ENCODE assay signal across 2 cellular contexts in the genomic region with DNA sequence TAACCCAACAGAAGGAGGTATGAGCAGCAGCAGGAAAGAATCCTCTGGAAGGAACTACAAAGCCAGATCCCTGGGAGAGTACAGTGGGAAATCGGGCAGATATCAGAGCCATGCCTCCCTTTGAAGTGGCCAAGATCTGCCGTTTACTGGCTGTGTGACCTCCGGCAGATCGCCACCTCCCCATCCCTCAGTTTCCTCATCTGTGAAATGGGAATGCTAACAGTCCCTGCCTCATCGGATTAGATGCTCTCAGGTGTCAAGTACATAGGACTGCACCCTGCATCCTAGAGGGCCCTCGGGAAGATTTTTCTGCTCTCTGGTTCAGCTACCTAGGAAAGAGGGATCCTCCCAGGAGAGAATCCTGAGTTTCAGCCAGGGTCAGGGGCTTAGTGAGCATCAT.
TF ChIP-seq lines count a peak whose summit lies in the region.

No MANE protein-coding gene starts in this region.

TF ChIP-seq in A549, 52 proteins besides CTCF, POLR2A, EP300 and RAD21 (continued from another document):
- TF ChIP-seq POLR2AphosphoS2 (conservative IDR thresholded peaks at IDR 0.05; ENCODE audit: low read length) (no peak), CHD4 (IDR thresholded peaks at IDR 0.05; ENCODE audit: borderline replicate concordance) (no peak), CEBPB (IDR thresholded peaks at IDR 0.05) (no peak), HOXB13 (CRISPR knock-in tag; IDR thresholded peaks at IDR 0.05; ENCODE audit: low read depth) (no peak), NFE2L2 (conservative IDR thresholded peaks at IDR 0.05; ENCODE audit: low read length) (no peak), MAFK (IDR thresholded peaks at IDR 0.05; ENCODE audit: partially characterized antibody) (no peak)
- TF ChIP-seq, protein P1, sequence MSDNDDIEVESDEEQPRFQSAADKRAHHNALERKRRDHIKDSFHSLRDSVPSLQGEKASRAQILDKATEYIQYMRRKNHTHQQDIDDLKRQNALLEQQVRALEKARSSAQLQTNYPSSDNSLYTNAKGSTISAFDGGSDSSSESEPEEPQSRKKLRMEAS (IDR thresholded peaks at IDR 0.05): no peak

TF ChIP-seq in K562, 482 proteins besides CTCF, POLR2A, EP300 and RAD21 (continued from another document):
- TF ChIP-seq FOXK2 (conservative IDR thresholded peaks at IDR 0.05 in 1 of 2, IDR thresholded peaks at IDR 0.05 in 1 of 2; ENCODE audit: low read depth in 2 of 2) (no peak), STAT5B (CRISPR knock-in tag; IDR thresholded peaks at IDR 0.05) (no peak), ZBTB1 (CRISPR knock-in tag; IDR thresholded peaks at IDR 0.05; ENCODE audit: borderline replicate concordance, low read depth) (no peak), NCOR1 (IDR thresholded peaks at IDR 0.05) (no peak), ADNP (tag; IDR thresholded peaks at IDR 0.05) (peak; percentile 42; the same call in 1 of the 2 replicates), NR1H2 (CRISPR knock-in tag; IDR thresholded peaks at IDR 0.05) (no peak), KDM4B (IDR thresholded peaks at IDR 0.05; ENCODE audit: borderline replicate concordance in 2 of 2, low read depth in 1 of 2) (no peak), STAG1 (CRISPR knock-in tag; IDR thresholded peaks at IDR 0.05; ENCODE audit: borderline replicate concordance) (no peak), NFIX (CRISPR knock-in tag; IDR thresholded peaks at IDR 0.05; ENCODE audit: low read depth) (no peak), PCBP2 (IDR thresholded peaks at IDR 0.05; ENCODE audit: low read depth, low read length, poor library complexity, severe bottlenecking) (no peak), ARID1B (IDR thresholded peaks at IDR 0.05) (no peak), ZNF780A (CRISPR knock-in tag; IDR thresholded peaks at IDR 0.05) (no peak), HCFC1 (IDR thresholded peaks at IDR 0.05; ENCODE audit: low read depth, low read length) (no peak), NR4A1 (CRISPR knock-in tag; IDR thresholded peaks at IDR 0.05) (no peak), NR4A1 (tag; IDR thresholded peaks at IDR 0.05) (no peak), ZNF668 (CRISPR knock-in tag; IDR thresholded peaks at IDR 0.05) (no peak), KDM1A (IDR thresholded peaks at IDR 0.05) (peak; percentile 25 to 34; a peak in 2 of 4 replicates), POLR2H (tag; IDR thresholded peaks at IDR 0.05; ENCODE audit: low read depth) (no peak), RBM14 (IDR thresholded peaks at IDR 0.05; ENCODE audit: borderline replicate concordance, insufficient read depth, low read depth, low read length) (no peak), GABPB1 (CRISPR knock-in tag; IDR thresholded peaks at IDR 0.05) (no peak), FOXJ2 (tag; IDR thresholded peaks at IDR 0.05) (no peak), RBM25 (IDR thresholded peaks at IDR 0.05; ENCODE audit: low read depth, low read length, severe bottlenecking) (peak; percentile 82), KLF1 (tag; IDR thresholded peaks at IDR 0.05) (no peak), ZSCAN32 (CRISPR knock-in tag; IDR thresholded peaks at IDR 0.05) (no peak), ZC3H4 (CRISPR knock-in tag; IDR thresholded peaks at IDR 0.05; ENCODE audit: borderline replicate concordance) (no peak), BDP1 (IDR thresholded peaks at IDR 0.05; ENCODE audit: insufficient read depth, insufficient read length) (no peak), FUS (optimal IDR thresholded peaks at IDR 0.05; ENCODE audit: low read depth, low read length) (no peak), DACH1 (IDR thresholded peaks at IDR 0.05; ENCODE audit: partially characterized antibody) (no peak), LARP7 (IDR thresholded peaks at IDR 0.05) (no peak), ZNF778 (CRISPR knock-in tag; IDR thresholded peaks at IDR 0.05) (no peak), RCOR1 (IDR thresholded peaks at IDR 0.05; ENCODE audit: borderline replicate concordance in 1 of 2, low read depth in 2 of 2, low read length in 2 of 2) (peak in 1 of 2 experiments; percentile 31; a peak in 1 of 4 replicates), TSC22D4 (tag; IDR thresholded peaks at IDR 0.05) (no peak), CHD4 (IDR thresholded peaks at IDR 0.05; ENCODE audit: insufficient read depth, insufficient replicate concordance, low read depth, low read length, poor library complexity, severe bottlenecking) (peak; percentile 52), MEF2A (IDR thresholded peaks at IDR 0.05; ENCODE audit: control insufficient read depth, low read depth, low read length) (no peak), TGIF2 (CRISPR knock-in tag; IDR thresholded peaks at IDR 0.05) (no peak), NR2C2 (CRISPR knock-in tag; IDR thresholded peaks at IDR 0.05) (no peak), NR2C2 (tag; IDR thresholded peaks at IDR 0.05) (no peak), PTBP1 (IDR thresholded peaks at IDR 0.05; ENCODE audit: low read depth, low read length) (no peak), BCOR (IDR thresholded peaks at IDR 0.05) (peak; percentile 67), ZNF282 (CRISPR knock-in tag; IDR thresholded peaks at IDR 0.05) (no peak), FOXJ3 (CRISPR knock-in tag; IDR thresholded peaks at IDR 0.05) (no peak), JUNB (CRISPR knock-in tag; conservative IDR thresholded peaks at IDR 0.05) (no peak), MTF1 (CRISPR knock-in tag; IDR thresholded peaks at IDR 0.05; ENCODE audit: borderline replicate concordance) (no peak)
- TF ChIP-seq, protein P2, sequence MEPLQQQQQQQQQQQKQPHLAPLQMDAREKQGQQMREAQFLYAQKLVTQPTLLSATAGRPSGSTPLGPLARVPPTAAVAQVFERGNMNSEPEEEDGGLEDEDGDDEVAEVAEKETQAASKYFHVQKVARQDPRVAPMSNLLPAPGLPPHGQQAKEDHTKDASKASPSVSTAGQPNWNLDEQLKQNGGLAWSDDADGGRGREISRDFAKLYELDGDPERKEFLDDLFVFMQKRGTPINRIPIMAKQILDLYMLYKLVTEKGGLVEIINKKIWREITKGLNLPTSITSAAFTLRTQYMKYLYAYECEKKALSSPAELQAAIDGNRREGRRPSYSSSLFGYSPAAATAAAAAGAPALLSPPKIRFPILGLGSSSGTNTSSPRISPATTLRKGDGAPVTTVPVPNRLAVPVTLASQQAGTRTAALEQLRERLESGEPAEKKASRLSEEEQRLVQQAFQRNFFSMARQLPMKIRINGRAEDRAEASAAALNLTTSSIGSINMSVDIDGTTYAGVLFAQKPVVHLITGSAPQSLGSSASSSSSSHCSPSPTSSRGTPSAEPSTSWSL (CRISPR knock-in tag; IDR thresholded peaks at IDR 0.05; ENCODE audit: borderline replicate concordance): no peak
- TF ChIP-seq, protein P3, sequence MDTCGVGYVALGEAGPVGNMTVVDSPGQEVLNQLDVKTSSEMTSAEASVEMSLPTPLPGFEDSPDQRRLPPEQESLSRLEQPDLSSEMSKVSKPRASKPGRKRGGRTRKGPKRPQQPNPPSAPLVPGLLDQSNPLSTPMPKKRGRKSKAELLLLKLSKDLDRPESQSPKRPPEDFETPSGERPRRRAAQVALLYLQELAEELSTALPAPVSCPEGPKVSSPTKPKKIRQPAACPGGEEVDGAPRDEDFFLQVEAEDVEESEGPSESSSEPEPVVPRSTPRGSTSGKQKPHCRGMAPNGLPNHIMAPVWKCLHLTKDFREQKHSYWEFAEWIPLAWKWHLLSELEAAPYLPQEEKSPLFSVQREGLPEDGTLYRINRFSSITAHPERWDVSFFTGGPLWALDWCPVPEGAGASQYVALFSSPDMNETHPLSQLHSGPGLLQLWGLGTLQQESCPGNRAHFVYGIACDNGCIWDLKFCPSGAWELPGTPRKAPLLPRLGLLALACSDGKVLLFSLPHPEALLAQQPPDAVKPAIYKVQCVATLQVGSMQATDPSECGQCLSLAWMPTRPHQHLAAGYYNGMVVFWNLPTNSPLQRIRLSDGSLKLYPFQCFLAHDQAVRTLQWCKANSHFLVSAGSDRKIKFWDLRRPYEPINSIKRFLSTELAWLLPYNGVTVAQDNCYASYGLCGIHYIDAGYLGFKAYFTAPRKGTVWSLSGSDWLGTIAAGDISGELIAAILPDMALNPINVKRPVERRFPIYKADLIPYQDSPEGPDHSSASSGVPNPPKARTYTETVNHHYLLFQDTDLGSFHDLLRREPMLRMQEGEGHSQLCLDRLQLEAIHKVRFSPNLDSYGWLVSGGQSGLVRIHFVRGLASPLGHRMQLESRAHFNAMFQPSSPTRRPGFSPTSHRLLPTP (IDR thresholded peaks at IDR 0.05; ENCODE audit: borderline replicate concordance, extremely low read depth, insufficient read length): no peak
- TF ChIP-seq, protein P4, sequence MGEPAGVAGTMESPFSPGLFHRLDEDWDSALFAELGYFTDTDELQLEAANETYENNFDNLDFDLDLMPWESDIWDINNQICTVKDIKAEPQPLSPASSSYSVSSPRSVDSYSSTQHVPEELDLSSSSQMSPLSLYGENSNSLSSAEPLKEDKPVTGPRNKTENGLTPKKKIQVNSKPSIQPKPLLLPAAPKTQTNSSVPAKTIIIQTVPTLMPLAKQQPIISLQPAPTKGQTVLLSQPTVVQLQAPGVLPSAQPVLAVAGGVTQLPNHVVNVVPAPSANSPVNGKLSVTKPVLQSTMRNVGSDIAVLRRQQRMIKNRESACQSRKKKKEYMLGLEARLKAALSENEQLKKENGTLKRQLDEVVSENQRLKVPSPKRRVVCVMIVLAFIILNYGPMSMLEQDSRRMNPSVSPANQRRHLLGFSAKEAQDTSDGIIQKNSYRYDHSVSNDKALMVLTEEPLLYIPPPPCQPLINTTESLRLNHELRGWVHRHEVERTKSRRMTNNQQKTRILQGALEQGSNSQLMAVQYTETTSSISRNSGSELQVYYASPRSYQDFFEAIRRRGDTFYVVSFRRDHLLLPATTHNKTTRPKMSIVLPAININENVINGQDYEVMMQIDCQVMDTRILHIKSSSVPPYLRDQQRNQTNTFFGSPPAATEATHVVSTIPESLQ (CRISPR knock-in tag; IDR thresholded peaks at IDR 0.05): no peak
- TF ChIP-seq, protein P5, sequence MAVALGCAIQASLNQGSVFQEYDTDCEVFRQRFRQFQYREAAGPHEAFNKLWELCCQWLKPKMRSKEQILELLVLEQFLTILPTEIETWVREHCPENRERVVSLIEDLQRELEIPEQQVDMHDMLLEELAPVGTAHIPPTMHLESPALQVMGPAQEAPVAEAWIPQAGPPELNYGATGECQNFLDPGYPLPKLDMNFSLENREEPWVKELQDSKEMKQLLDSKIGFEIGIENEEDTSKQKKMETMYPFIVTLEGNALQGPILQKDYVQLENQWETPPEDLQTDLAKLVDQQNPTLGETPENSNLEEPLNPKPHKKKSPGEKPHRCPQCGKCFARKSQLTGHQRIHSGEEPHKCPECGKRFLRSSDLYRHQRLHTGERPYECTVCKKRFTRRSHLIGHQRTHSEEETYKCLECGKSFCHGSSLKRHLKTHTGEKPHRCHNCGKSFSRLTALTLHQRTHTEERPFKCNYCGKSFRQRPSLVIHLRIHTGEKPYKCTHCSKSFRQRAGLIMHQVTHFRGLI (CRISPR knock-in tag; IDR thresholded peaks at IDR 0.05): no peak
- TF ChIP-seq, protein P6, sequence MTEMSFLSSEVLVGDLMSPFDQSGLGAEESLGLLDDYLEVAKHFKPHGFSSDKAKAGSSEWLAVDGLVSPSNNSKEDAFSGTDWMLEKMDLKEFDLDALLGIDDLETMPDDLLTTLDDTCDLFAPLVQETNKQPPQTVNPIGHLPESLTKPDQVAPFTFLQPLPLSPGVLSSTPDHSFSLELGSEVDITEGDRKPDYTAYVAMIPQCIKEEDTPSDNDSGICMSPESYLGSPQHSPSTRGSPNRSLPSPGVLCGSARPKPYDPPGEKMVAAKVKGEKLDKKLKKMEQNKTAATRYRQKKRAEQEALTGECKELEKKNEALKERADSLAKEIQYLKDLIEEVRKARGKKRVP (CRISPR knock-in tag; IDR thresholded peaks at IDR 0.05): no peak
- TF ChIP-seq, protein P7, sequence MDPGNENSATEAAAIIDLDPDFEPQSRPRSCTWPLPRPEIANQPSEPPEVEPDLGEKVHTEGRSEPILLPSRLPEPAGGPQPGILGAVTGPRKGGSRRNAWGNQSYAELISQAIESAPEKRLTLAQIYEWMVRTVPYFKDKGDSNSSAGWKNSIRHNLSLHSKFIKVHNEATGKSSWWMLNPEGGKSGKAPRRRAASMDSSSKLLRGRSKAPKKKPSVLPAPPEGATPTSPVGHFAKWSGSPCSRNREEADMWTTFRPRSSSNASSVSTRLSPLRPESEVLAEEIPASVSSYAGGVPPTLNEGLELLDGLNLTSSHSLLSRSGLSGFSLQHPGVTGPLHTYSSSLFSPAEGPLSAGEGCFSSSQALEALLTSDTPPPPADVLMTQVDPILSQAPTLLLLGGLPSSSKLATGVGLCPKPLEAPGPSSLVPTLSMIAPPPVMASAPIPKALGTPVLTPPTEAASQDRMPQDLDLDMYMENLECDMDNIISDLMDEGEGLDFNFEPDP (CRISPR knock-in tag; IDR thresholded peaks at IDR 0.05): no peak
